In the genomic region with DNA sequence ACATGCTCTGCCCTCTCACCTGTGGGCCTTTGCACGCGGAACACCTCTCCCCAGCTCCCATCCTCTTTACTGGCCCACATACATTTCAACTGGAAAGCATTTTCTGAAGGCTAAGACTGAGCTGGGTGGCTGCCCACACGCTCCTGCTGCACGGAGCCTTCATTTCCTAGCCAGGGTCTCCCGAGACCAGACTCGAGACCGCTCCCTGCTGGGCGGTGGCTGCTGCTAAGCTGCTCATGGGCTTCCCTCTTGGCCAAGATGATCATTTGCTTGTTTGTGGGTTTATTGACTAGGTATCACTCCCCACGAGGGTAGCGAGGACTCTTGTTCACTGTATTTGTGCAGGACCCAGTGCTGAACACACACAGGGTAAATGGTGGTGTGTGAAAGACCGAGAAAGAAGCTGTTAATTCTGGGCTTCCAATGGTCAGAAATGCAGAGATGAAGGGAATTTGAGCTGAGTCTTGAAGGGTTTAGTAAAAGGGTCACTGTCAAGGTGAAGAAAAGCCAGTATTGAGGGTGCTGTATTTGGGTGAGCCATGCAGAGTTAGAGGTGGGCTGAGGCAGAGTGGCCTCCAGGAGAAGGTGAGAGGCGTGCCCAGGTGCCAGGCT, we compare ENCODE assay signal across 8 cellular contexts. TPM values are rescaled to one million over a fixed set of nuclear protein-coding genes. Genes with fewer than 3 reads are reported as not detected.
DNase-seq lines count a peak whose midpoint lies in the region; ATAC-seq and TF ChIP-seq lines count a peak whose summit lies in the region.

No MANE protein-coding gene starts in this region.

- H3K27me3 ChIP-seq in Panc1 (ENCODE audit: control insufficient read depth, insufficient read depth, low read length) = no peaks in the 10 kb centered on the region

- intact Hi-C loops in Panc1 (cut with micrococcal nuclease; ENCODE audit: unreplicated experiment) = no loop called here

- H3K9me3 Mint-ChIP-seq in nephron progenitor cell = no peaks in the 10 kb centered on the region

- in situ Hi-C loops in Panc1 (cut with HindIII; ENCODE audit: low pct_unique_long_range_greater_than_20kb, low sequenced_read_pairs) = no loop called here

- TF ChIP-seq CTCF in GM12874 (IDR thresholded peaks at IDR 0.05; ENCODE audit: insufficient read depth, low read depth, low read length) (peak; percentile 85), Panc1 (IDR thresholded peaks at IDR 0.05) (no peak; the same call in 1 of the 2 replicates), nephron progenitor cell (IDR thresholded peaks at IDR 0.05) (peak; percentile 60)

- peak; percentile 50 for ATAC-seq in HG03066 (IDR thresholded peaks at IDR 0.05; ENCODE audit: low read depth, unreplicated experiment)
- ATAC-seq in Panc1 = peak; percentile 69
- no peak for ATAC-seq in HG03442 (IDR thresholded peaks at IDR 0.05; ENCODE audit: unreplicated experiment)

- H3K4me1 ChIP-seq in Panc1 (ENCODE audit: control insufficient read depth, insufficient read depth, low read length) = peaks cover 9% of the 10 kb centered on the region; the same call in 1 of the 2 replicates

- peak overlapping the region; percentile 100 for H3K4me3 Mint-ChIP-seq in nephron progenitor cell

- POLR2A ChIA-PET in Panc1 (lab: Charles Lee) = no interaction called here

- H3K36me3 ChIP-seq in Panc1 (ENCODE audit: control insufficient read depth, insufficient read depth, low read length) = peaks cover 6% of the 10 kb centered on the region; the same call in 1 of the 2 replicates

- DNase-seq in Panc1 (ENCODE audit: low read depth, low spot score) = peak; percentile 17
- DNase-seq in activated T-helper 1 cell treated with Interleukin-2 at 50 U/mL for 16 hours (ENCODE audit: low read depth) = peak; percentile 52
- DNase-seq in fibroblast of peridontal ligament (ENCODE audit: extremely low read depth) = peak; percentile 72
- DNase-seq in nephron progenitor cell = peak; percentile 75
- DNase-seq in stimulated activated naive CD4-positive, alpha-beta T cell treated with Interleukin-2 at 50 U/mL for 16 hours (lab: John Stamatoyannopoulos, UW) = peak; percentile 75

- no TSS peak for BruUV-seq in Panc1 (replicated peaks; lab: Mats Ljungman, UMichigan)

- peak overlapping the region; percentile 88 to 93 for H3K4me3 ChIP-seq in Panc1 (ENCODE audit: low read depth in 2 of 2, low read length in 2 of 2)

- no peaks in the 10 kb centered on the region for H3K36me3 Mint-ChIP-seq in nephron progenitor cell (ENCODE audit: low read depth)

- H3K27ac Mint-ChIP-seq in nephron progenitor cell = peak overlapping the region; percentile 97

- H3K4me1 Mint-ChIP-seq in nephron progenitor cell = peaks cover 26% of the 10 kb centered on the region

- no peaks in the 10 kb centered on the region for H3K9me3 ChIP-seq in Panc1 (ENCODE audit: control insufficient read depth, insufficient read depth, low read depth, low read length)

- CTCF ChIA-PET in Panc1 (lab: Charles Lee) = interaction anchor here (0.5 to 1.1 kb wide), 2 partner anchors 9 to 12 kb away, joined by 3 to 4 read pairs; no protein-coding TSS in a partner anchor

- H3K27me3 Mint-ChIP-seq in nephron progenitor cell (ENCODE audit: low read depth, poor library complexity) = no peaks in the 10 kb centered on the region

- H3K27ac ChIP-seq in Panc1 (ENCODE audit: low read length) = peak overlapping the region; percentile 84

RNA-seq across cellular contexts. Expression of a gene that starts 0.9 kb away (rescaled TPM):
- total RNA-seq in Panc1 (2021; ENCODE audit: unreplicated experiment) = 73.8 TPM
- 129 TPM for polyA plus RNA-seq in Panc1 (2012; ENCODE audit: insufficient read length)

RNA-seq across cellular contexts. Expression of a gene that starts 1.1 kb away (rescaled TPM):
- 81.6 TPM for total RNA-seq in Panc1 (2021; ENCODE audit: unreplicated experiment)
- polyA plus RNA-seq in Panc1 (2012; ENCODE audit: insufficient read length) = 106 TPM

RNA-seq across cellular contexts. Expression of a gene that starts 8.6 kb away (rescaled TPM):
- total RNA-seq in Panc1 (2021; ENCODE audit: unreplicated experiment) = not detected
- not detected for polyA plus RNA-seq in Panc1 (2012; ENCODE audit: insufficient read length)

RNA-seq across cellular contexts. Expression of a gene that starts 46.1 kb away (rescaled TPM):
- total RNA-seq in Panc1 (2021; ENCODE audit: unreplicated experiment) = 231 TPM
- polyA plus RNA-seq in Panc1 (2012; ENCODE audit: insufficient read length) = 326 TPM

RNA-seq across cellular contexts. Expression of a gene that starts 54.2 kb away (rescaled TPM):
- total RNA-seq in Panc1 (2021; ENCODE audit: unreplicated experiment) = 39.9 TPM
- 25.1 TPM for polyA plus RNA-seq in Panc1 (2012; ENCODE audit: insufficient read length)

Comparison
In these comparisons a context has a peak if more than half of its experiments do, and no peak if none do; other contexts are left out.
1. DNase-seq: peak in every context shown above with its lines; median percentile 75 in nephron progenitor cell; 75 in stimulated activated naive CD4-positive, alpha-beta T cell treated with Interleukin-2 at 50 U/mL for 16 hours; 72 in fibroblast of peridontal ligament; 52 in activated T-helper 1 cell treated with Interleukin-2 at 50 U/mL for 16 hours; 17 in Panc1.